Comparison of ENCODE assay signal across 19 cellular contexts in the genomic region with DNA sequence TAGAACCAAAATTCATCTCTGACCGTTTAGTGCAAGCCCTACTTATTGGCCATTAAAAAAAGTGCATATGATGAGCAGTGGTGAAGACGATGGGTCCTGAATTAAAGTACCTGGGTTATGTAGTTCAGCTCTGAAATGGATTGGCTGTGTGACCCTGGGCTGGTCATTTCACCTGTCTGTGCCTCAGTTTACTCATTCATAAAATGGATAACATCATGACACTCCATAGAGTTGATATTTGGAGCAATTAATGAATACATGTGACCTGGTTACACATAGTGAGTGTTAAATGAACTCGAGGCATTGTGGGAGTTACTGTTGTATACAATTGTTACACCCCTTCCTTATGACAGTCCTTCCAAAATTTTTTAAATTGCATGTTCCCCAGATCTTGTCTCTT. TPM values are rescaled to one million over a fixed set of nuclear protein-coding genes. Genes with fewer than 3 reads are reported as not detected.
DNase-seq lines count a peak whose midpoint lies in the region; TF ChIP-seq lines count a peak whose summit lies in the region.
"Had no signal": no experiment of that assay in that cellular context is flagged by ENCODE, and none has a peak within 500 bp of the region (broad histone marks: within the 10 kb centered on the region; RNA-seq: fewer than 3 reads in every experiment).

No MANE protein-coding gene starts in this region.

- peak overlapping the region; percentile 31 for H3K27ac Mint-ChIP-seq in T-helper 1 cell treated with Interleukin-12 subunit alpha and Interleukin-12 subunit beta and Interleukin-4 antibody, amounts not matched to agents 30 μg/mL and 1 μg/mL, for 36 hours
- no peak overlapping the region for H3K27ac Mint-ChIP-seq in activated naive CD4-positive, alpha-beta T cell treated with anti-CD3 and anti-CD28 coated beads, Interleukin-2, amount 10 ng/mL, durations not matched to agents 7 days and 5 days

- no peaks in the 10 kb centered on the region for H3K9me3 Mint-ChIP-seq in T-helper 1 cell treated with Interleukin-12 subunit alpha and Interleukin-12 subunit beta and Interleukin-4 antibody, amounts not matched to agents 30 μg/mL and 1 μg/mL, for 36 hours
- H3K9me3 Mint-ChIP-seq in activated naive CD4-positive, alpha-beta T cell treated with anti-CD3 and anti-CD28 coated beads, Interleukin-2, amount 10 ng/mL, durations not matched to agents 7 days and 5 days, result no peaks in the 10 kb centered on the region

- H3K36me3 ChIP-seq in esophagus squamous epithelium, result peaks cover 0 to 67% (median 0%) of the 10 kb centered on the region in 3 donors
- peaks cover 49% of the 10 kb centered on the region for H3K36me3 ChIP-seq in neutrophil
- no peaks in the 10 kb centered on the region for H3K36me3 ChIP-seq in ovary
- H3K36me3 ChIP-seq: MG63 had no signal

- intact Hi-C loops in esophagus squamous epithelium (cut with DNase I), result no loop called here
- intact Hi-C loops in ovary (cut with DNase I), result no loop called here

- TF ChIP-seq POLR2A in esophagus squamous epithelium (IDR thresholded peaks at IDR 0.05) (no peak), ovary (IDR thresholded peaks at IDR 0.05) (no peak)

- CTCF ChIA-PET in activated naive CD4-positive, alpha-beta T cell treated with anti-CD3 and anti-CD28 coated beads, Interleukin-2, amount 10 ng/mL, durations not matched to agents 7 days and 5 days (lab: Charles Lee), result no interaction called here

- 68 to 78% methylated on average over 3 of the region's 3 CpGs for WGBS in esophagus squamous epithelium, 2 donors
- WGBS in ovary, 3 donors, result 85 to 91% (median 90%) methylated on average over 3 of the region's 3 CpGs

- no peak for TF ChIP-seq EP300 in ovary (IDR thresholded peaks at IDR 0.05)

- TF ChIP-seq CTCF in esophagus squamous epithelium (IDR thresholded peaks at IDR 0.05) (no peak), neutrophil (IDR thresholded peaks at IDR 0.05) (no peak), ovary (IDR thresholded peaks at IDR 0.05) (no peak)

- H3K9me3 ChIP-seq in esophagus squamous epithelium (no peaks in the 10 kb centered on the region), neutrophil (no peaks in the 10 kb centered on the region), ovary (no peaks in the 10 kb centered on the region)
- H3K9me3 ChIP-seq: MG63 had no signal

- peaks cover 62% of the 10 kb centered on the region for H3K4me1 Mint-ChIP-seq in T-helper 1 cell treated with Interleukin-12 subunit alpha and Interleukin-12 subunit beta and Interleukin-4 antibody, amounts not matched to agents 30 μg/mL and 1 μg/mL, for 36 hours (ENCODE audit: low read depth)
- peaks cover 30% of the 10 kb centered on the region for H3K4me1 Mint-ChIP-seq in activated naive CD4-positive, alpha-beta T cell treated with anti-CD3 and anti-CD28 coated beads, Interleukin-2, amount 10 ng/mL, durations not matched to agents 7 days and 5 days

- DNase-seq in T-helper 1 cell (no peak), esophagus squamous epithelium (lab: John Stamatoyannopoulos, UW) (no peak), 8988T (no peak), ovary (no peak)
- DNase-seq in activated naive CD4-positive, alpha-beta T cell treated with Interleukin-2 at 50 U/mL for 16 hours, result no peak
- DNase-seq in activated naive CD4-positive, alpha-beta T cell treated with anti-CD3 and anti-CD28 coated beads, Interleukin-2, amount 10 ng/mL, durations not matched to agents 7 days and 5 days, result no peak
- DNase-seq: C1 segment of cervical spinal cord, COR-L47, H7, MG63, NCI-H1092 treated with DMSO at 0.1 percent for 48 hours, NCI-H1694, NCI-H2107, NCI-H69, PC-9 had no signal

- no peaks in the 10 kb centered on the region for H3K27me3 Mint-ChIP-seq in T-helper 1 cell treated with Interleukin-12 subunit alpha and Interleukin-12 subunit beta and Interleukin-4 antibody, amounts not matched to agents 30 μg/mL and 1 μg/mL, for 36 hours (ENCODE audit: low read depth)
- H3K27me3 Mint-ChIP-seq in activated naive CD4-positive, alpha-beta T cell treated with anti-CD3 and anti-CD28 coated beads, Interleukin-2, amount 10 ng/mL, durations not matched to agents 7 days and 5 days, result no peaks in the 10 kb centered on the region

- H3K4me3 Mint-ChIP-seq in T-helper 1 cell treated with Interleukin-12 subunit alpha and Interleukin-12 subunit beta and Interleukin-4 antibody, amounts not matched to agents 30 μg/mL and 1 μg/mL, for 36 hours, result no peak overlapping the region
- H3K4me3 Mint-ChIP-seq in activated naive CD4-positive, alpha-beta T cell treated with anti-CD3 and anti-CD28 coated beads, Interleukin-2, amount 10 ng/mL, durations not matched to agents 7 days and 5 days, result no peak overlapping the region

- no peaks in the 10 kb centered on the region for H3K27me3 ChIP-seq in esophagus squamous epithelium
- no peaks in the 10 kb centered on the region for H3K27me3 ChIP-seq in neutrophil
- H3K27me3 ChIP-seq in ovary, result no peaks in the 10 kb centered on the region
- H3K27me3 ChIP-seq: MG63 had no signal

- peaks cover 61% of the 10 kb centered on the region for H3K36me3 Mint-ChIP-seq in T-helper 1 cell treated with Interleukin-12 subunit alpha and Interleukin-12 subunit beta and Interleukin-4 antibody, amounts not matched to agents 30 μg/mL and 1 μg/mL, for 36 hours (ENCODE audit: low read depth)
- peaks cover 46% of the 10 kb centered on the region for H3K36me3 Mint-ChIP-seq in activated naive CD4-positive, alpha-beta T cell treated with anti-CD3 and anti-CD28 coated beads, Interleukin-2, amount 10 ng/mL, durations not matched to agents 7 days and 5 days

- H3K4me1 ChIP-seq in esophagus squamous epithelium (peaks cover 12 to 85% (median 45%) of the 10 kb centered on the region in 3 donors), neutrophil (ENCODE audit: control insufficient read depth in 1 of 2, insufficient read depth in 1 of 2, low read depth in 1 of 2, low read length in 1 of 2) (peaks cover 44 to 58% of the 10 kb centered on the region in 2 experiments), ovary (ENCODE audit: insufficient read depth) (peaks cover 4% of the 10 kb centered on the region)

- H3K27ac ChIP-seq in esophagus squamous epithelium, result peak overlapping the region in 3 of 4 donors; percentile 62 to 73 (median 67)
- peak overlapping the region; percentile 27 for H3K27ac ChIP-seq in neutrophil
- no peak overlapping the region for H3K27ac ChIP-seq in ovary
- H3K27ac ChIP-seq: 22Rv1, KMS-11, PC-9 had no signal

- H3K4me3 ChIP-seq in esophagus squamous epithelium (no peak overlapping the region), neutrophil (ENCODE audit: low read depth in 1 of 2, low read length in 1 of 2) (no peak overlapping the region), ovary (no peak overlapping the region)
- H3K4me3 ChIP-seq: MG63, PC-9 had no signal

RNA-seq across cellular contexts. Expression of gene MAP3K8, which starts 9.1 kb away (rescaled TPM):
- total RNA-seq in esophagus squamous epithelium (10 to 100 TPM in 3 of 4 donors, 1 to 10 TPM in 1; 9.4 to 20.6 (median 17.9) TPM), ovary (10 to 100 TPM in 6 of 7 donors, 1 to 10 TPM in 1; 9.9 to 32.5 (median 13.5) TPM)
- polyA plus RNA-seq in ovary, result 10 to 100 TPM in 1 of 2 donors, 1 to 10 TPM in 1; 7.7 to 13.8 TPM

Comparison
In these comparisons a context has a peak if more than half of its experiments do, and no peak if none do; other contexts are left out.
1. H3K27ac ChIP-seq: peak in esophagus squamous epithelium (3 of 4) and neutrophil (single experiment); none in ovary (0 of 2).